ENCODE assay signal across 18 cellular contexts in genomic region chr6:21384211-21384610, GRCh38.
DNase-seq lines count a peak whose midpoint lies in the region; ATAC-seq and TF ChIP-seq lines count a peak whose summit lies in the region.
"Had no signal": no experiment of that assay in that cellular context is flagged by ENCODE, and none has a peak within 500 bp of the region (broad histone marks: within the 10 kb centered on the region; RNA-seq: fewer than 3 reads in every experiment).

No MANE protein-coding gene starts in this region.

- H3K9me2 ChIP-seq in PC-9 (ENCODE audit: insufficient read depth) = no peaks in the 10 kb centered on the region

- peaks cover 50% of the 10 kb centered on the region for H3K4me1 Mint-ChIP-seq in type B pancreatic cell (ENCODE audit: unreplicated experiment)
- no peaks in the 10 kb centered on the region for H3K4me1 Mint-ChIP-seq in activated T-helper 17 cell treated with anti-CD3 and anti-CD28 coated beads, Interleukin-2, amount 50 U/mL, for 72 hours
- H3K4me1 Mint-ChIP-seq: activated naive CD4-positive, alpha-beta T cell treated with anti-CD3 and anti-CD28 coated beads, Interleukin-2, amount 10 ng/mL, durations not matched to agents 7 days and 5 days; CD4-positive, CD25-positive, alpha-beta regulatory T cell had no signal

- peak overlapping the region; percentile 69; the same call in 1 of the 2 replicates for H2AFZ ChIP-seq in PC-9

- no peaks in the 10 kb centered on the region for H4K20me1 ChIP-seq in PC-9 (ENCODE audit: insufficient read depth)

- DNase-seq in M059J (ENCODE audit: low read depth) = peak; percentile 74
- DNase-seq in PC-9 = peak in 1 of 2 experiments; percentile 62
- no peak for DNase-seq in left lung
- no peak for DNase-seq in type B pancreatic cell (ENCODE audit: extremely low spot score, unreplicated experiment)
- DNase-seq in right cardiac atrium = no peak
- DNase-seq in heart left ventricle = no peak
- DNase-seq: activated naive CD4-positive, alpha-beta T cell treated with anti-CD3 and anti-CD28 coated beads, Interleukin-2, amount 10 ng/mL, durations not matched to agents 7 days and 5 days; brain microvascular endothelial cell; CD4-positive, CD25-positive, alpha-beta regulatory T cell; DMS79 treated with DMSO at 0.1 percent for 48 hours; left colon; NCI-H187 treated with DMSO at 0.1 percent for 48 hours; NCI-H510A treated with DMSO at 0.1 percent for 48 hours; RPMI8226; T-helper 2 cell had no signal

- H3K4me3 Mint-ChIP-seq in type B pancreatic cell = no peak overlapping the region
- no peak overlapping the region for H3K4me3 Mint-ChIP-seq in activated T-helper 17 cell treated with anti-CD3 and anti-CD28 coated beads, Interleukin-2, amount 50 U/mL, for 72 hours
- H3K4me3 Mint-ChIP-seq: activated naive CD4-positive, alpha-beta T cell treated with anti-CD3 and anti-CD28 coated beads, Interleukin-2, amount 10 ng/mL, durations not matched to agents 7 days and 5 days; CD4-positive, CD25-positive, alpha-beta regulatory T cell had no signal

- TF ChIP-seq CTCF in PC-9 (conservative IDR thresholded peaks at IDR 0.05) = no peak
- TF ChIP-seq CTCF in left lung (IDR thresholded peaks at IDR 0.05) = no peak
- TF ChIP-seq CTCF in type B pancreatic cell (conservative IDR thresholded peaks at IDR 0.05) = no peak
- TF ChIP-seq CTCF in heart left ventricle (IDR thresholded peaks at IDR 0.05) = no peak

- no peaks in the 10 kb centered on the region for H3K79me2 ChIP-seq in PC-9 (ENCODE audit: low read depth)

- H3F3A ChIP-seq in PC-9 (ENCODE audit: insufficient read depth, low read depth) = peaks cover 24% of the 10 kb centered on the region

- no peaks in the 10 kb centered on the region for H3K9me3 ChIP-seq in PC-9 (ENCODE audit: insufficient read depth, low read depth)
- H3K9me3 ChIP-seq in left lung = no peaks in the 10 kb centered on the region
- no peaks in the 10 kb centered on the region for H3K9me3 ChIP-seq in right cardiac atrium (ENCODE audit: control insufficient read depth, low read length)
- no peaks in the 10 kb centered on the region for H3K9me3 ChIP-seq in heart left ventricle

- no peak for TF ChIP-seq POLR2A in heart left ventricle (IDR thresholded peaks at IDR 0.05)

- H3K4me3 ChIP-seq in PC-9 = no peak overlapping the region
- no peak overlapping the region for H3K4me3 ChIP-seq in left lung
- no peak overlapping the region for H3K4me3 ChIP-seq in right cardiac atrium (ENCODE audit: low read length)
- no peak overlapping the region for H3K4me3 ChIP-seq in heart left ventricle

- BruUV-seq in PC-9 (replicated peaks; lab: Mats Ljungman, UMichigan) = no TSS peak

- intact Hi-C loops in PC-9 (cut with micrococcal nuclease; ENCODE audit: unreplicated experiment) = loop anchor here (5.0 to 10.0 kb wide), 2 partner anchors 162 to 201 kb away; no protein-coding TSS in a partner anchor
- intact Hi-C loops in left lung (cut with DNase I) = no loop called here
- intact Hi-C loops in right cardiac atrium (cut with DNase I) = no loop called here
- intact Hi-C loops in heart left ventricle (cut with DNase I) = no loop called here

- CTCF ChIA-PET in PC-9 (lab: Charles Lee) = no interaction called here

- peak overlapping the region; percentile 53 for H3K4me2 ChIP-seq in PC-9

- H3K27ac ChIP-seq in PC-9 = peak overlapping the region; percentile 42
- no peak overlapping the region for H3K27ac ChIP-seq in left lung
- no peak overlapping the region for H3K27ac ChIP-seq in right cardiac atrium (ENCODE audit: low read length)
- H3K27ac ChIP-seq in heart left ventricle = no peak overlapping the region
- H3K27ac ChIP-seq: brain microvascular endothelial cell, HL-60 had no signal

- H3K4me1 ChIP-seq in PC-9 (replicated peaks; ENCODE audit: insufficient read depth) (peaks cover 73% of the 10 kb centered on the region), left lung (peaks cover 0 to 4% of the 10 kb centered on the region in 2 donors), right cardiac atrium (ENCODE audit: control insufficient read depth, insufficient read depth, low read length) (no peaks in the 10 kb centered on the region), heart left ventricle (no peaks in the 10 kb centered on the region)

- POLR2A ChIA-PET in PC-9 (lab: Charles Lee; ENCODE audit: unreplicated experiment) = interaction anchor here (0.7 kb wide), 1 partner anchor 412 kb away, joined by 6 read pairs; no protein-coding TSS in a partner anchor

- H3K27me3 ChIP-seq in PC-9 (ENCODE audit: insufficient read depth, low read depth) (no peaks in the 10 kb centered on the region), left lung (no peaks in the 10 kb centered on the region), right cardiac atrium (ENCODE audit: control insufficient read depth, insufficient read depth) (no peaks in the 10 kb centered on the region), heart left ventricle (no peaks in the 10 kb centered on the region)
- H3K27me3 ChIP-seq: brain microvascular endothelial cell had no signal

- H3K27ac Mint-ChIP-seq in type B pancreatic cell = peak overlapping the region; percentile 53
- no peak overlapping the region for H3K27ac Mint-ChIP-seq in activated T-helper 17 cell treated with anti-CD3 and anti-CD28 coated beads, Interleukin-2, amount 50 U/mL, for 72 hours
- H3K27ac Mint-ChIP-seq: activated naive CD4-positive, alpha-beta T cell treated with anti-CD3 and anti-CD28 coated beads, Interleukin-2, amount 10 ng/mL, durations not matched to agents 7 days and 5 days; CD4-positive, CD25-positive, alpha-beta regulatory T cell had no signal

- WGBS in right cardiac atrium = 73% methylated on average over 8 of the region's 8 CpGs
- WGBS in heart left ventricle, 4 donors = 73 to 91% (median 89%) methylated on average over 8 of the region's 8 CpGs

- no peaks in the 10 kb centered on the region for H3K27me3 Mint-ChIP-seq in type B pancreatic cell
- no peaks in the 10 kb centered on the region for H3K27me3 Mint-ChIP-seq in activated T-helper 17 cell treated with anti-CD3 and anti-CD28 coated beads, Interleukin-2, amount 50 U/mL, for 72 hours
- H3K27me3 Mint-ChIP-seq: activated naive CD4-positive, alpha-beta T cell treated with anti-CD3 and anti-CD28 coated beads, Interleukin-2, amount 10 ng/mL, durations not matched to agents 7 days and 5 days had no signal

- H3K36me3 Mint-ChIP-seq in type B pancreatic cell = no peaks in the 10 kb centered on the region
- H3K36me3 Mint-ChIP-seq in activated T-helper 17 cell treated with anti-CD3 and anti-CD28 coated beads, Interleukin-2, amount 50 U/mL, for 72 hours (ENCODE audit: low read depth) = no peaks in the 10 kb centered on the region
- H3K36me3 Mint-ChIP-seq: activated naive CD4-positive, alpha-beta T cell treated with anti-CD3 and anti-CD28 coated beads, Interleukin-2, amount 10 ng/mL, durations not matched to agents 7 days and 5 days had no signal

- H3K9me3 Mint-ChIP-seq in type B pancreatic cell = peaks cover 8% of the 10 kb centered on the region
- H3K9me3 Mint-ChIP-seq in activated T-helper 17 cell treated with anti-CD3 and anti-CD28 coated beads, Interleukin-2, amount 50 U/mL, for 72 hours = peaks cover 4% of the 10 kb centered on the region
- H3K9me3 Mint-ChIP-seq: CD4-positive, CD25-positive, alpha-beta regulatory T cell had no signal

- no peaks in the 10 kb centered on the region for H3K36me3 ChIP-seq in PC-9 (ENCODE audit: low read depth)
- H3K36me3 ChIP-seq in left lung = no peaks in the 10 kb centered on the region
- H3K36me3 ChIP-seq in heart left ventricle = no peaks in the 10 kb centered on the region
- H3K36me3 ChIP-seq: brain microvascular endothelial cell had no signal

- ATAC-seq in left lung = peak; percentile 77
- no peak for ATAC-seq in activated T-helper 17 cell treated with anti-CD3 and anti-CD28 coated beads, Interleukin-2, amount 50 U/mL, for 72 hours (replicated peaks)
- ATAC-seq in right cardiac atrium = no peak
- ATAC-seq in heart left ventricle = no peak
- ATAC-seq: activated CD4-positive, CD25-positive, alpha-beta regulatory T cell treated with anti-CD3 and anti-CD28 coated beads, Interleukin-2, amount 50 U/mL, for 24 hours; left colon had no signal
